Comparison of ENCODE assay signal across 7 cellular contexts in the genomic region with DNA sequence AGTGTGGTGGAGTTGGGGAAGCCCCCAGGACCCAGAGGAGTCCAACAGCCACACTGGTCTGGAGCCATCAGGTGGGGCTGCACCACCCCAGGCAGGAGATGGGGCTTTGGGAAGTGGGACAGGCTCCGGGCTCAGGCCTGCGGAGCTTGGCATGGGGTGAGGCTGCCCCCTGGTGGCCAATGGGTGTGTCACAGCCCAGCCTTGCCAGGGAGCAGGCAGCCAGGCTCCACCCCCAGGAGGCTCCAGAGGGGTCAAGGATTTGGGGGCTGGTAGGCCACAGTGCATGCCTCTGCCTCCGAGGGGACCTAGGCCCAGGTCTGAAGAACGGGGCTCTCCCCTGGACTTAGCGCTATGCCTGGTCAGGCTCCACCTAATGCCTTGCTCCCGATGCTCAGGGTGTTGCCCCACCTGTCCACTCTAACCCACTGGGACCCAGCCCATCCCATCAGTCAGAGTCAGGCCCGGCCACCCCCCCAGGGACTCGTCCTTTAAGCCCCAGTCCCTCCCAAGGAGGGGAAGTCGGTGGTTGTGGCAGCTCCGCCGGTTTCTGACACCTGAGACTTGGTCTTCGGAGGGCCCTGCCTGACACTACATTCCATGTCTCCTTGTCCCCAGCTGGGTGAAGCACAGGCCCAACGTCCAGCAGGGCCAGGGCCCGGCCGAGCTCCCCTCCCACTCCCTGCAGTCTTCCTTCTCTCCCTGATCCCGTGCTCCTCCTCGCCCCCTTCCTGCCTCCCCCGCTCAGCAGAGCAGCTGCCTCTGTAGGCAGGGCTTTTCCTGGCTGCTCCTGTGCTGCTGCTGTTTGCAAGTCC. TPM values are rescaled to one million over a fixed set of nuclear protein-coding genes. Genes with fewer than 3 reads are reported as not detected.
DNase-seq lines count a peak whose midpoint lies in the region; TF ChIP-seq lines count a peak whose summit lies in the region.

No MANE protein-coding gene starts in this region.

- no peaks in the 10 kb centered on the region for H3K36me3 Mint-ChIP-seq in chondrocyte (ENCODE audit: low read depth)

- no peaks in the 10 kb centered on the region for H3K9me3 Mint-ChIP-seq in chondrocyte (ENCODE audit: low read depth)

- no peak overlapping the region for H3K4me3 ChIP-seq in liver (ENCODE audit: low read depth in 1 of 3, low read length in 3 of 3)

- H3K27ac Mint-ChIP-seq in chondrocyte (ENCODE audit: unreplicated experiment): no peak overlapping the region

- no peaks in the 10 kb centered on the region for H3K9me3 ChIP-seq in liver (ENCODE audit: control insufficient read depth in 4 of 4, low read length in 3 of 4)

- H3K27ac ChIP-seq in liver (ENCODE audit: low read depth in 1 of 2, low read length in 2 of 2): no peak overlapping the region

- DNase-seq in GM04504 (ENCODE audit: low read depth) (peak; percentile 28), GOT3 (lab: John Stamatoyannopoulos, UW) (peak; percentile 21), MV-4-11 (lab: John Stamatoyannopoulos, UW) (peak; percentile 42), chondrocyte (ENCODE audit: low spot score) (no peak)
- peak; percentile 75 to 81 for DNase-seq in activated CD4-positive, alpha-beta T cell treated with anti-CD3 and anti-CD28 coated beads for 4 hours
- peak; percentile 64 to 84 for DNase-seq in stimulated activated CD4-positive, alpha-beta T cell treated with anti-CD3 and anti-CD28 coated beads, Interleukin-4, amount 100 ng/mL, for 4 hours

- H3K4me1 ChIP-seq in liver (ENCODE audit: control insufficient read depth in 4 of 4, insufficient read depth in 4 of 4, low read length in 3 of 4): peaks cover 0 to 4% (median 0%) of the 10 kb centered on the region in 4 donors

- H3K4me3 Mint-ChIP-seq in chondrocyte (ENCODE audit: unreplicated experiment): no peak overlapping the region

- TF ChIP-seq CTCF in chondrocyte (IDR thresholded peaks at IDR 0.05) (peak; percentile 98), liver (IDR thresholded peaks at IDR 0.05; ENCODE audit: low read depth, low read length, missing input control) (peak; percentile 97)

- WGBS in liver: 31% methylated on average over 18 of the region's 18 CpGs

- no peaks in the 10 kb centered on the region for H3K36me3 ChIP-seq in liver (ENCODE audit: control insufficient read depth in 4 of 4, insufficient read depth in 3 of 4, low read depth in 1 of 4, low read length in 3 of 4)

- peaks cover 5% of the 10 kb centered on the region for H3K4me1 Mint-ChIP-seq in chondrocyte (ENCODE audit: low read depth)

- H3K27me3 ChIP-seq in liver (ENCODE audit: control insufficient read depth in 4 of 4, insufficient read depth in 4 of 4, low read length in 3 of 4): no peaks in the 10 kb centered on the region

- peak; percentile 95 to 98 for TF ChIP-seq RAD21 in liver (IDR thresholded peaks at IDR 0.05)

- no peak overlapping the region for H3K9ac ChIP-seq in liver (ENCODE audit: low read depth in 1 of 2, low read length in 2 of 2)

- H3K27me3 Mint-ChIP-seq in chondrocyte (ENCODE audit: low read depth): no peaks in the 10 kb centered on the region

TF ChIP-seq in liver, 16 proteins besides CTCF, POLR2A, EP300 and RAD21:
- no peak for TF ChIP-seq HNF4A (conservative IDR thresholded peaks at IDR 0.05)
- TF ChIP-seq FOXA1 (IDR thresholded peaks at IDR 0.05): no peak
- no peak for TF ChIP-seq FOXA2 (IDR thresholded peaks at IDR 0.05)
- TF ChIP-seq, protein P1, sequence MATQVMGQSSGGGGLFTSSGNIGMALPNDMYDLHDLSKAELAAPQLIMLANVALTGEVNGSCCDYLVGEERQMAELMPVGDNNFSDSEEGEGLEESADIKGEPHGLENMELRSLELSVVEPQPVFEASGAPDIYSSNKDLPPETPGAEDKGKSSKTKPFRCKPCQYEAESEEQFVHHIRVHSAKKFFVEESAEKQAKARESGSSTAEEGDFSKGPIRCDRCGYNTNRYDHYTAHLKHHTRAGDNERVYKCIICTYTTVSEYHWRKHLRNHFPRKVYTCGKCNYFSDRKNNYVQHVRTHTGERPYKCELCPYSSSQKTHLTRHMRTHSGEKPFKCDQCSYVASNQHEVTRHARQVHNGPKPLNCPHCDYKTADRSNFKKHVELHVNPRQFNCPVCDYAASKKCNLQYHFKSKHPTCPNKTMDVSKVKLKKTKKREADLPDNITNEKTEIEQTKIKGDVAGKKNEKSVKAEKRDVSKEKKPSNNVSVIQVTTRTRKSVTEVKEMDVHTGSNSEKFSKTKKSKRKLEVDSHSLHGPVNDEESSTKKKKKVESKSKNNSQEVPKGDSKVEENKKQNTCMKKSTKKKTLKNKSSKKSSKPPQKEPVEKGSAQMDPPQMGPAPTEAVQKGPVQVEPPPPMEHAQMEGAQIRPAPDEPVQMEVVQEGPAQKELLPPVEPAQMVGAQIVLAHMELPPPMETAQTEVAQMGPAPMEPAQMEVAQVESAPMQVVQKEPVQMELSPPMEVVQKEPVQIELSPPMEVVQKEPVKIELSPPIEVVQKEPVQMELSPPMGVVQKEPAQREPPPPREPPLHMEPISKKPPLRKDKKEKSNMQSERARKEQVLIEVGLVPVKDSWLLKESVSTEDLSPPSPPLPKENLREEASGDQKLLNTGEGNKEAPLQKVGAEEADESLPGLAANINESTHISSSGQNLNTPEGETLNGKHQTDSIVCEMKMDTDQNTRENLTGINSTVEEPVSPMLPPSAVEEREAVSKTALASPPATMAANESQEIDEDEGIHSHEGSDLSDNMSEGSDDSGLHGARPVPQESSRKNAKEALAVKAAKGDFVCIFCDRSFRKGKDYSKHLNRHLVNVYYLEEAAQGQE (IDR thresholded peaks at IDR 0.05): no peak
- TF ChIP-seq, protein P2, sequence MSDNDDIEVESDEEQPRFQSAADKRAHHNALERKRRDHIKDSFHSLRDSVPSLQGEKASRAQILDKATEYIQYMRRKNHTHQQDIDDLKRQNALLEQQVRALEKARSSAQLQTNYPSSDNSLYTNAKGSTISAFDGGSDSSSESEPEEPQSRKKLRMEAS (IDR thresholded peaks at IDR 0.05): no peak
- no peak for TF ChIP-seq JUND (IDR thresholded peaks at IDR 0.05)
- TF ChIP-seq HNF4G (IDR thresholded peaks at IDR 0.05): no peak
- no peak for TF ChIP-seq TAF1 (conservative IDR thresholded peaks at IDR 0.05)
- TF ChIP-seq YY1 (IDR thresholded peaks at IDR 0.05): no peak
- TF ChIP-seq SP1 (IDR thresholded peaks at IDR 0.05): no peak
- no peak for TF ChIP-seq RXRA (IDR thresholded peaks at IDR 0.05)

RNA-seq across cellular contexts. Expression of a gene that starts 11.3 kb away (rescaled TPM):
- total RNA-seq in chondrocyte (22.0 to 24.7 TPM (median 23.1 TPM) in 3 replicates), liver (10 to 100 TPM in 1 of 2 donors, 1 to 10 TPM in 1; 5.2 to 10.3 TPM)
- 1 to 10 TPM; 2.8 to 2.9 TPM for polyA plus RNA-seq in liver
